Comparison of ENCODE assay signal across 8 cellular contexts in the genomic region with DNA sequence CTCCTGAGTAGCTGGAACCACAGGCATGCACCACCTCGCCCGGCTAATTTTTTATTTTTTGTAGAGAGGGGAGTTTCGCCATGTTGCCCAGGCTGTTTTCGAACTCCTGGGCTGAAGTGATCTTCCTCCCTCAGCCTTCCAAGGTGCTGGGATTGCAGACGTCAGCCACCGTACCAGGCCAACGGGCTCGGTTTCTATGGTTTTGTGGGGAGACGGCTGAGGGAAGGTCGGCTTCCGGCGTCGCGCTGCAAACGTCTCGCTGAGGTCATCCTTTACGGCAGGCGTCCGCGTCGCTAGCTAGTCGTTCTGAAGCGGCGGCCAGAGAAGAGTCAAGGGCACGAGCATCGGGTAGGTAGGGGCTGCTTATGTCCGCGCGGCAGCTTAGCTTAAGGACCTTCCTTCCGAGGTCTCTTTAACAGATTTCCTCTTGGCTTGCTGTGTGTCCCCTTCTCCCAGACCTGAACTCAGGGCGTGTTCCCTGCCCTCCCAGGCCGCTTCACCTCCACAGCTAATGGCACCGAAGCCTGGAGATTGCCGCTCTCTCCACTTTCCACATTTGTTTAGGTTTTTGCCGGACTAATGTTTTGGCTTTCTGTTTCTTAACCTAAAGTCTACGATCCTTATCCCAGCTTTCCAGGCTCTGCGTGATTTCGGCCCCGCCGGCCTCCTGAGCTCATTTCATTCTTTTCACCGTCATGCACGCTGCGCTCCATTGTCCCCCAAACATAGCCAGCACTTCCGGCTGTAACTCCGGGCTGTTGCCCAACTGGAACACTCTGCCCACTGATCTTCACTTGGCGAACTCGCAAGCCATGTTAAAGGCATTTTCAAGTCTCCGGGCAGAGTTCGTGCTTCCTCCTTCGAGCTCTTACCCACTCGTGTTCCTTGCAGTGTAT.
DNase-seq lines count a peak whose midpoint lies in the region; ATAC-seq and TF ChIP-seq lines count a peak whose summit lies in the region.

A gene (plus strand): TSS at position 300 of the 896 bp plus-strand sequence. CDS start 2,375 bp downstream, outside the sequence.

- POLR2A ChIA-PET in AG04449 (lab: Yijun Ruan, JAX), result interaction anchor here (0.6 to 1.8 kb wide), 10 partner anchors 10 to 166 kb away, joined by 3 to 9 read pairs (median 4); no protein-coding TSS in a partner anchor

- TF ChIP-seq CTCF in AG04449 (IDR thresholded peaks at IDR 0.05; ENCODE audit: insufficient read depth, low read length, missing control alignments), result no peak

- ATAC-seq in GM18909 (IDR thresholded peaks at IDR 0.05; ENCODE audit: poor library complexity, unreplicated experiment) (peak; percentile 84), HG03175 (IDR thresholded peaks at IDR 0.05; ENCODE audit: unreplicated experiment) (peak; percentile 80)

- CTCF ChIA-PET in AG04449 (lab: Yijun Ruan, JAX), result interaction anchor here (1.1 to 1.8 kb wide), 3 partner anchors 34 to 72 kb away, joined by 3 to 10 read pairs (median 4); no protein-coding TSS in a partner anchor

- peak within 1 kb of the TSS; percentile 87 for H3K4me3 ChIP-seq in AG04449 (ENCODE audit: low read depth, low read length)

- DNase-seq in AG04449 (ENCODE audit: low read depth, low spot score) (peak; percentile 58), NCI-H345 (lab: John Stamatoyannopoulos, UW) (peak; percentile 91), iris pigment epithelial cell (ENCODE audit: low read depth) (peak; percentile 96)
- peak; percentile 65 for DNase-seq in activated CD4-positive, CD25-positive, alpha-beta regulatory T cell treated with anti-CD3 and anti-CD28 coated beads, Interleukin-2, amount 50 U/mL, for 16 hours (ENCODE audit: low read depth, low spot score)
- DNase-seq in central memory CD4-positive, alpha-beta T cell, result peak; percentile 83
- DNase-seq in stimulated activated CD4-positive, alpha-beta T cell treated with anti-CD3 and anti-CD28 coated beads, Interleukin-12 subunit alpha, Interleukin-12 subunit beta, amount 100 ng/mL, for 24 hours (ENCODE audit: low read depth in 2 of 2), result peak; percentile 65 to 78

Comparison
In these comparisons a context has a peak if more than half of its experiments do, and no peak if none do; other contexts are left out.
1. Peak in every context shown above with its lines: DNase-seq, ATAC-seq and H3K4me3 ChIP-seq.